Comparison of ENCODE assay signal across 1 cellular context in the genomic region with DNA sequence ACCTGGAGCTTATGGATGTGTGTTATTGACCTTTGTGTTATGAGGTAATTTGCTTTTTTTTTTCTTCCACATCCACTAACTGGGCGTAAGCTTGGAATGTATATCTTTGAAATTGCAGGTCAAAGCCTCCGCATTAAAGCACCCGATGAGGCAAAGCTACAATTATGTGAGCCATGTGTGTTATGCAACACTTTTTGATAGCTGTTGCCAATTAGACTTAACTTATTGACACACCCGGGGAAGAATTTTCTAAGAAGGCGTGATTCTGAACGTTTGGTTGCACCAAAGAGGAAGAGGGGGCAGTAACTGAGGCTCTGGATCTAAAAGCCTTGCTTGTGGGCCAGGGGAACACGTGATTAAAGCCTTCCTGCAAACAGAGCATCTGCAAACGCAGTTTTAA.
TF ChIP-seq lines count a peak whose summit lies in the region.

No MANE protein-coding gene starts in this region.

TF ChIP-seq in IMR-90, 13 proteins besides CTCF, POLR2A, EP300 and RAD21:
- TF ChIP-seq CHD1 (IDR thresholded peaks at IDR 0.05; ENCODE audit: low read depth, low read length) (no peak), MAZ (IDR thresholded peaks at IDR 0.05; ENCODE audit: borderline replicate concordance, low read depth, low read length) (no peak), CEBPB (IDR thresholded peaks at IDR 0.05; ENCODE audit: low read depth, low read length) (peak; percentile 10; the same call in 1 of the 2 replicates), MAFK (IDR thresholded peaks at IDR 0.05; ENCODE audit: low read depth, low read length) (no peak), RFX5 (IDR thresholded peaks at IDR 0.05; ENCODE audit: low read depth, low read length) (no peak)
- TF ChIP-seq, protein P1, sequence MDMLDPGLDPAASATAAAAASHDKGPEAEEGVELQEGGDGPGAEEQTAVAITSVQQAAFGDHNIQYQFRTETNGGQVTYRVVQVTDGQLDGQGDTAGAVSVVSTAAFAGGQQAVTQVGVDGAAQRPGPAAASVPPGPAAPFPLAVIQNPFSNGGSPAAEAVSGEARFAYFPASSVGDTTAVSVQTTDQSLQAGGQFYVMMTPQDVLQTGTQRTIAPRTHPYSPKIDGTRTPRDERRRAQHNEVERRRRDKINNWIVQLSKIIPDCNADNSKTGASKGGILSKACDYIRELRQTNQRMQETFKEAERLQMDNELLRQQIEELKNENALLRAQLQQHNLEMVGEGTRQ (IDR thresholded peaks at IDR 0.05; ENCODE audit: low read depth, low read length), result no peak
